Comparison of ENCODE assay signal across 25 cellular contexts in the genomic region with DNA sequence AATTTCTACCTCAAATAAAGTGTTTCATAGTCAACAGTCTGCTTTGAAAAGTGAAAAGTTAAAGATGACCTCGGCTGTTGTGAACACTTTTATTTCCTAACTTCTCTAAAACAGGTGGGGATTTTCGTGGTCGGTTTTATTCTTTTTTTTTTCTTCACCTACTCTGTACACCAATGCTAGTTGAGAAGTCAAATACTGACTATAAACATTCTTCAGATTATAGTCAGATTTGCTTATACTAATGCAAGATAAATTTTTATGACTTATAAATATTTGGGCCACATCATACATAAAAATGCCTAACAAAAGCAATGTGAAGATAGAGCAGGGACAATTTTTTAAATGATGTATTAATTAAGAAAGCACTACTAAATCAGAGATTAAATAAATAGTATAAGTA.
"Had no signal": no experiment of that assay in that cellular context is flagged by ENCODE, and none has a peak within 500 bp of the region (broad histone marks: within the 10 kb centered on the region; RNA-seq: fewer than 3 reads in every experiment).

No MANE protein-coding gene starts in this region.

- H3K27me3 Mint-ChIP-seq: naive B cell; natural killer cell treated with Interleukin-12 subunit alpha and Interleukin-12 subunit beta and Interleukin-15 and Interleukin-18, amount 100 ng/mL, for 72 hours; progenitor cell of endocrine pancreas; stimulated activated naive CD8-positive, alpha-beta T cell treated with anti-CD3 and anti-CD28 coated beads, Interleukin-15, amount 100 ng/mL, for 72 hours; type B pancreatic cell had no signal

- H3K4me1 ChIP-seq: left lung, lower lobe of right lung, right atrium auricular region, right lobe of liver, uterus had no signal

- H3K27ac ChIP-seq: left lung, lower lobe of right lung, ovary, right lobe of liver, skin epidermis, tibial nerve, uterus had no signal

- H3K4me3 Mint-ChIP-seq: immature natural killer cell; naive B cell; natural killer cell treated with Interleukin-12 subunit alpha and Interleukin-12 subunit beta and Interleukin-15 and Interleukin-18, amount 100 ng/mL, for 72 hours; stimulated activated effector memory CD8-positive, alpha-beta T cell treated with anti-CD3 and anti-CD28 coated beads, Interleukin-12 subunit alpha, Interleukin-12 subunit beta, amount 100 ng/mL, for 72 hours; stimulated activated naive CD8-positive, alpha-beta T cell treated with anti-CD3 and anti-CD28 coated beads, Interleukin-15, amount 100 ng/mL, for 72 hours; type B pancreatic cell had no signal

- H3K4me1 Mint-ChIP-seq: stimulated activated effector memory CD8-positive, alpha-beta T cell treated with anti-CD3 and anti-CD28 coated beads, Interleukin-12 subunit alpha, Interleukin-12 subunit beta, amount 100 ng/mL, for 72 hours; stimulated activated naive CD8-positive, alpha-beta T cell treated with anti-CD3 and anti-CD28 coated beads, Interleukin-15, amount 100 ng/mL, for 72 hours had no signal

- H3K9me3 ChIP-seq: left lung, lower lobe of right lung, ovary, right atrium auricular region, right lobe of liver, tibial nerve, uterus had no signal

- H3K4me3 ChIP-seq: left lung, lower lobe of right lung, ovary, right lobe of liver, skin epidermis, tibial nerve, uterus had no signal

- H3K27me3 ChIP-seq: ovary, right atrium auricular region, right lobe of liver, tibial nerve, uterus had no signal

- ATAC-seq: lower lobe of right lung; natural killer cell treated with Interleukin-12 subunit alpha and Interleukin-12 subunit beta and Interleukin-15 and Interleukin-18, amount 100 ng/mL, for 72 hours; stimulated activated effector memory CD8-positive, alpha-beta T cell treated with anti-CD3 and anti-CD28 coated beads, Interleukin-12 subunit alpha, Interleukin-12 subunit beta, amount 100 ng/mL, for 72 hours; stimulated activated naive CD8-positive, alpha-beta T cell treated with anti-CD3 and anti-CD28 coated beads, Interleukin-15, amount 100 ng/mL, for 72 hours had no signal

- H3K27ac Mint-ChIP-seq: immature natural killer cell; natural killer cell treated with Interleukin-12 subunit alpha and Interleukin-12 subunit beta and Interleukin-15 and Interleukin-18, amount 100 ng/mL, for 72 hours; stimulated activated effector memory CD8-positive, alpha-beta T cell treated with anti-CD3 and anti-CD28 coated beads, Interleukin-12 subunit alpha, Interleukin-12 subunit beta, amount 100 ng/mL, for 72 hours; stimulated activated naive CD8-positive, alpha-beta T cell treated with anti-CD3 and anti-CD28 coated beads, Interleukin-15, amount 100 ng/mL, for 72 hours had no signal

- FAIRE-seq: islet of Langerhans, kidney had no signal

- DNase-seq: immature natural killer cell; left colon; left lung; lower lobe of right lung; mammary epithelial cell; naive B cell; ovary; right lobe of liver; stimulated activated CD4-positive, alpha-beta T cell treated with anti-CD3 and anti-CD28 coated beads, Interleukin-12 subunit alpha, Interleukin-12 subunit beta, amount 100 ng/mL, for 4 hours; stimulated activated CD4-positive, alpha-beta T cell treated with anti-CD3 and anti-CD28 coated beads, Interleukin-15, amount 100 ng/mL, for 24 hours; stimulated activated CD4-positive, alpha-beta T cell treated with anti-CD3 and anti-CD28 coated beads, Interleukin-2, amount 100 ng/mL, for 24 hours; stimulated activated CD4-positive, alpha-beta T cell treated with anti-CD3 and anti-CD28 coated beads, Interleukin-4, amount 100 ng/mL, for 24 hours; stimulated activated naive CD4-positive, alpha-beta T cell treated with Interleukin-2 at 50 U/mL for 16 hours; stimulated activated naive CD8-positive, alpha-beta T cell treated with anti-CD3 and anti-CD28 coated beads, Interleukin-15, amount 100 ng/mL, for 72 hours; substantia nigra; uterus had no signal

- H3K9me3 Mint-ChIP-seq: immature natural killer cell; naive B cell; natural killer cell treated with Interleukin-12 subunit alpha and Interleukin-12 subunit beta and Interleukin-15 and Interleukin-18, amount 100 ng/mL, for 72 hours; stimulated activated effector memory CD8-positive, alpha-beta T cell treated with anti-CD3 and anti-CD28 coated beads, Interleukin-12 subunit alpha, Interleukin-12 subunit beta, amount 100 ng/mL, for 72 hours; stimulated activated naive CD8-positive, alpha-beta T cell treated with anti-CD3 and anti-CD28 coated beads, Interleukin-15, amount 100 ng/mL, for 72 hours; type B pancreatic cell had no signal

- H3K36me3 ChIP-seq: left lung, lower lobe of right lung, ovary, right atrium auricular region, right lobe of liver, tibial nerve, uterus had no signal

- H3K36me3 Mint-ChIP-seq: immature natural killer cell; naive B cell; natural killer cell treated with Interleukin-12 subunit alpha and Interleukin-12 subunit beta and Interleukin-15 and Interleukin-18, amount 100 ng/mL, for 72 hours; type B pancreatic cell had no signal
